ENCODE assay signal across 7 cellular contexts in genomic region chr5:154058055-154059038, GRCh38. TPM values are rescaled to one million over a fixed set of nuclear protein-coding genes. Genes with fewer than 3 reads are reported as not detected.
DNase-seq lines count a peak whose midpoint lies in the region; ATAC-seq and TF ChIP-seq lines count a peak whose summit lies in the region.

No MANE protein-coding gene starts in this region.

- H3K9me3 Mint-ChIP-seq in neural progenitor cell = no peaks in the 10 kb centered on the region

- no peak overlapping the region for H3K4me3 Mint-ChIP-seq in neural progenitor cell

- TF ChIP-seq CTCF in HEK293 (tag by site-specific recombination; IDR thresholded peaks at IDR 0.05) (no peak), fibroblast of villous mesenchyme (IDR thresholded peaks at IDR 0.05; ENCODE audit: insufficient read depth, low read depth, low read length) (no peak), neural progenitor cell (IDR thresholded peaks at IDR 0.05) (no peak)

- no peak overlapping the region for H3K4me2 ChIP-seq in neural progenitor cell

- H3K9me3 ChIP-seq in HEK293 (ENCODE audit: control insufficient read depth, insufficient read depth, low read depth, low read length) = no peaks in the 10 kb centered on the region; the same call in 1 of the 2 replicates
- H3K9me3 ChIP-seq in neural progenitor cell (ENCODE audit: low read depth) = no peaks in the 10 kb centered on the region

- peaks cover 12% of the 10 kb centered on the region for H3K4me1 Mint-ChIP-seq in neural progenitor cell

- H3K36me3 ChIP-seq in HEK293 (ENCODE audit: control insufficient read depth in 2 of 2, insufficient read depth in 1 of 2, low read length in 2 of 2) (peaks cover 0 to 6% of the 10 kb centered on the region in 2 experiments; a peak in 1 of 3 replicates), neural progenitor cell (no peaks in the 10 kb centered on the region)

- no peaks in the 10 kb centered on the region for H3K27me3 ChIP-seq in neural progenitor cell

- peaks cover 7% of the 10 kb centered on the region for H3F3A ChIP-seq in neural progenitor cell (ENCODE audit: low read depth)

- peak; percentile 69 for ATAC-seq in GM18861 (IDR thresholded peaks at IDR 0.05; ENCODE audit: unreplicated experiment)

- no peaks in the 10 kb centered on the region for H3K27me3 Mint-ChIP-seq in neural progenitor cell (ENCODE audit: insufficient read depth, low read depth)

- CTCF ChIA-PET in HEK293 (lab: Yijun Ruan, JAX) = interaction anchor here (0.7 to 2.3 kb wide), 6 partner anchors 10 to 347 kb away, joined by 3 to 12 read pairs (median 6); partner anchors contain the start of genes FAM114A2 and MFAP3

- H3K9ac ChIP-seq in neural progenitor cell = no peak overlapping the region

- H3K27ac Mint-ChIP-seq in neural progenitor cell = no peak overlapping the region

- POLR2A ChIA-PET in HEK293 (lab: Yijun Ruan, JAX) = interaction anchor here (1.4 to 1.7 kb wide), 3 partner anchors 9 to 131 kb away, joined by 4 to 12 read pairs (median 4); partner anchors contain the start of genes FAM114A2 and MFAP3

- peaks cover 27% of the 10 kb centered on the region for H4K20me1 ChIP-seq in neural progenitor cell (ENCODE audit: low read depth)

- H2AFZ ChIP-seq in neural progenitor cell (replicated peaks) = no peak overlapping the region

- H3K4me1 ChIP-seq in HEK293 (ENCODE audit: control insufficient read depth, insufficient read depth, low read length) (peaks cover 19% of the 10 kb centered on the region), neural progenitor cell (peaks cover 10% of the 10 kb centered on the region)

- no peak overlapping the region for H3K4me3 ChIP-seq in HEK293 (ENCODE audit: low read depth, low read length)
- H3K4me3 ChIP-seq in fibroblast of villous mesenchyme (ENCODE audit: low read depth, low read length) = no peak overlapping the region
- H3K4me3 ChIP-seq in neural progenitor cell = no peak overlapping the region

- H3K36me3 Mint-ChIP-seq in neural progenitor cell = peaks cover 5% of the 10 kb centered on the region

- no peak overlapping the region for H3K27ac ChIP-seq in HEK293 (ENCODE audit: extremely low read depth, low read depth, low read length)
- H3K27ac ChIP-seq in neural progenitor cell = no peak overlapping the region

- peaks cover 6% of the 10 kb centered on the region for H3K79me2 ChIP-seq in neural progenitor cell (ENCODE audit: low read depth)

- DNase-seq in NCI-H1105 (lab: John Stamatoyannopoulos, UW) = peak; percentile 66
- DNase-seq in fibroblast of villous mesenchyme (ENCODE audit: low read depth) = peak; percentile 16
- no peak for DNase-seq in neural progenitor cell (ENCODE audit: low spot score)
- DNase-seq in midbrain (lab: John Stamatoyannopoulos, UW) = no peak
- no peak for DNase-seq in activated CD4-positive, alpha-beta T cell treated with anti-CD3 and anti-CD28 coated beads, Interleukin-2, amount 50 U/mL, for 4 hours

TF ChIP-seq in HEK293, 187 proteins besides CTCF, POLR2A, EP300 and RAD21 (continues in another document):
- no peak for TF ChIP-seq BCL6B (tag by site-specific recombination; IDR thresholded peaks at IDR 0.05)
- TF ChIP-seq ZNF10 (tag by site-specific recombination; IDR thresholded peaks at IDR 0.05) = 0 out of 2 replicates have a peak, but pooled peaks have one; percentile 7
- peak; percentile 64; the same call in 1 of the 2 replicates for TF ChIP-seq SCRT1 (tag by site-specific recombination; IDR thresholded peaks at IDR 0.05; ENCODE audit: borderline replicate concordance)
- TF ChIP-seq ZNF433 (tag by site-specific recombination; IDR thresholded peaks at IDR 0.05; ENCODE audit: low read depth) = no peak
- TF ChIP-seq, protein P1, sequence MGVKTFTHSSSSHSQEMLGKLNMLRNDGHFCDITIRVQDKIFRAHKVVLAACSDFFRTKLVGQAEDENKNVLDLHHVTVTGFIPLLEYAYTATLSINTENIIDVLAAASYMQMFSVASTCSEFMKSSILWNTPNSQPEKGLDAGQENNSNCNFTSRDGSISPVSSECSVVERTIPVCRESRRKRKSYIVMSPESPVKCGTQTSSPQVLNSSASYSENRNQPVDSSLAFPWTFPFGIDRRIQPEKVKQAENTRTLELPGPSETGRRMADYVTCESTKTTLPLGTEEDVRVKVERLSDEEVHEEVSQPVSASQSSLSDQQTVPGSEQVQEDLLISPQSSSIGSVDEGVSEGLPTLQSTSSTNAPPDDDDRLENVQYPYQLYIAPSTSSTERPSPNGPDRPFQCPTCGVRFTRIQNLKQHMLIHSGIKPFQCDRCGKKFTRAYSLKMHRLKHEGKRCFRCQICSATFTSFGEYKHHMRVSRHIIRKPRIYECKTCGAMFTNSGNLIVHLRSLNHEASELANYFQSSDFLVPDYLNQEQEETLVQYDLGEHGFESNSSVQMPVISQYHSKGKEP (tag by site-specific recombination; IDR thresholded peaks at IDR 0.05) = peak; percentile 78
- 0 out of 2 replicates have a peak, but pooled peaks have one; percentile 36 for TF ChIP-seq KLF10 (tag by site-specific recombination; IDR thresholded peaks at IDR 0.05)
- peak; percentile 68 for TF ChIP-seq ZNF629 (tag by site-specific recombination; IDR thresholded peaks at IDR 0.05)
- TF ChIP-seq ZXDB (tag by site-specific recombination; IDR thresholded peaks at IDR 0.05) = peak; percentile 89
- peak; percentile 96 for TF ChIP-seq INSM2 (tag by site-specific recombination; IDR thresholded peaks at IDR 0.05)
- TF ChIP-seq ZNF660 (tag by site-specific recombination; IDR thresholded peaks at IDR 0.05) = peak; percentile 95
- TF ChIP-seq TCF7L2 (IDR thresholded peaks at IDR 0.05; ENCODE audit: borderline replicate concordance, low read depth, low read length) = no peak
- TF ChIP-seq, protein P2, sequence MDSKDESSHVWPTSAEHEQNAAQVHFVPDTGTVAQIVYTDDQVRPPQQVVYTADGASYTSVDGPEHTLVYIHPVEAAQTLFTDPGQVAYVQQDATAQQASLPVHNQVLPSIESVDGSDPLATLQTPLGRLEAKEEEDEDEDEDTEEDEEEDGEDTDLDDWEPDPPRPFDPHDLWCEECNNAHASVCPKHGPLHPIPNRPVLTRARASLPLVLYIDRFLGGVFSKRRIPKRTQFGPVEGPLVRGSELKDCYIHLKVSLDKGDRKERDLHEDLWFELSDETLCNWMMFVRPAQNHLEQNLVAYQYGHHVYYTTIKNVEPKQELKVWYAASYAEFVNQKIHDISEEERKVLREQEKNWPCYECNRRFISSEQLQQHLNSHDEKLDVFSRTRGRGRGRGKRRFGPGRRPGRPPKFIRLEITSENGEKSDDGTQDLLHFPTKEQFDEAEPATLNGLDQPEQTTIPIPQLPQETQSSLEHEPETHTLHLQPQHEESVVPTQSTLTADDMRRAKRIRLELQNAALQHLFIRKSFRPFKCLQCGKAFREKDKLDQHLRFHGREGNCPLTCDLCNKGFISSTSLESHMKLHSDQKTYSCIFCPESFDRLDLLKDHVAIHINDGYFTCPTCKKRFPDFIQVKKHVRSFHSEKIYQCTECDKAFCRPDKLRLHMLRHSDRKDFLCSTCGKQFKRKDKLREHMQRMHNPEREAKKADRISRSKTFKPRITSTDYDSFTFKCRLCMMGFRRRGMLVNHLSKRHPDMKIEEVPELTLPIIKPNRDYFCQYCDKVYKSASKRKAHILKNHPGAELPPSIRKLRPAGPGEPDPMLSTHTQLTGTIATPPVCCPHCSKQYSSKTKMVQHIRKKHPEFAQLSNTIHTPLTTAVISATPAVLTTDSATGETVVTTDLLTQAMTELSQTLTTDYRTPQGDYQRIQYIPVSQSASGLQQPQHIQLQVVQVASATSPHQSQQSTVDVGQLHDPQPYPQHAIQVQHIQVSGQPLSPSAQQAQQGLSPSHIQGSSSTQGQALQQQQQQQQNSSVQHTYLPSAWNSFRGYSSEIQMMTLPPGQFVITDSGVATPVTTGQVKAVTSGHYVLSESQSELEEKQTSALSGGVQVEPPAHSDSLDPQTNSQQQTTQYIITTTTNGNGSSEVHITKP (tag by site-specific recombination; IDR thresholded peaks at IDR 0.05) = 0 out of 2 replicates have a peak, but pooled peaks have one; percentile 16
- TF ChIP-seq PRDM1 (tag by site-specific recombination; IDR thresholded peaks at IDR 0.05) = 0 out of 2 replicates have a peak, but pooled peaks have one; percentile 29

RNA-seq across cellular contexts. Expression of gene MFAP3, which starts 19.6 kb away (rescaled TPM):
- total RNA-seq in fibroblast of villous mesenchyme = 66.0 and 113 TPM in 2 replicates
- total RNA-seq in neural progenitor cell (ENCODE audit: low replicate concordance) = 63.6 and 89.7 TPM in 2 replicates

RNA-seq across cellular contexts. Expression of gene FAM114A2, which starts 19.6 kb away (rescaled TPM):
- total RNA-seq in fibroblast of villous mesenchyme (29.6 and 42.3 TPM in 2 replicates), neural progenitor cell (ENCODE audit: low replicate concordance) (13.2 and 19.9 TPM in 2 replicates)

Comparison
In these comparisons a context has a peak if more than half of its experiments do, and no peak if none do; other contexts are left out.
1. DNase-seq: peak in NCI-H1105 (single experiment) and fibroblast of villous mesenchyme (single experiment); none in neural progenitor cell (single experiment), midbrain (single experiment) and activated CD4-positive, alpha-beta T cell treated with anti-CD3 and anti-CD28 coated beads, Interleukin-2, amount 50 U/mL, for 4 hours (0 of 2).